33 cellular contexts compared by ENCODE assay signal in genomic region chr13:79547211-79547610, GRCh38.
"Had no signal": no experiment of that assay in that cellular context is flagged by ENCODE, and none has a peak within 500 bp of the region (broad histone marks: within the 10 kb centered on the region; RNA-seq: fewer than 3 reads in every experiment).

No MANE protein-coding gene starts in this region.

- H3K4me3 ChIP-seq: colonic mucosa, esophagus squamous epithelium, heart right ventricle, lung, mucosa of descending colon, ovary, psoas muscle, suprapubic skin, transverse colon, upper lobe of right lung, uterus had no signal

- H3K36me3 Mint-ChIP-seq: memory B cell had no signal

- DNase-seq: colonic mucosa; effector CD8-positive, alpha-beta T cell; endodermal cell; esophagus squamous epithelium; foreskin melanocyte; glutamatergic neuron; heart right ventricle; hippocampal formation; islet precursor cell; mucosa of descending colon; naive thymus-derived CD4-positive, alpha-beta T cell; nucleus accumbens; ovary; posterior cingulate gyrus; psoas muscle; right cardiac atrium; small intestine; stimulated activated CD4-positive, alpha-beta T cell treated with anti-CD3 and anti-CD28 coated beads, Interleukin-12 subunit alpha, Interleukin-12 subunit beta, amount 100 ng/mL, for 4 hours; stimulated activated CD4-positive, alpha-beta T cell treated with anti-CD3 and anti-CD28 coated beads, Interleukin-1b, Interleukin-23, amount 100 ng/mL, for 48 hours; stimulated activated CD4-positive, alpha-beta T cell treated with anti-CD3 and anti-CD28 coated beads, Interleukin-4, amount 100 ng/mL, for 1 hour; stimulated activated CD8-positive, alpha-beta memory T cell treated with anti-CD3 and anti-CD28 coated beads, Interleukin-4, amount 100 ng/mL, for 48 hours; stimulated activated naive CD4-positive, alpha-beta T cell; stimulated activated naive CD8-positive, alpha-beta T cell treated with anti-CD3 and anti-CD28 coated beads, Interleukin-15, amount 100 ng/mL, for 72 hours; transverse colon; upper lobe of right lung; uterus had no signal

- H3K27me3 ChIP-seq: colonic mucosa, esophagus squamous epithelium, heart right ventricle, ovary, suprapubic skin, transverse colon, upper lobe of right lung, uterus had no signal

- H3K9me3 ChIP-seq: colonic mucosa, esophagus squamous epithelium, heart right ventricle, mucosa of descending colon, ovary, psoas muscle, suprapubic skin, transverse colon, upper lobe of right lung, uterus had no signal

- FAIRE-seq: endothelial cell of umbilical vein had no signal

- H3K9me3 Mint-ChIP-seq: dendritic cell treated with granulocyte-macrophage colony-stimulating factor and Interleukin-4, amounts not matched to agents 40 ng/mL and 50 ng/mL, for 4 days; endodermal cell; memory B cell; mesothelial cell of epicardium; naive thymus-derived CD4-positive, alpha-beta T cell; nephron; stimulated activated naive CD8-positive, alpha-beta T cell treated with anti-CD3 and anti-CD28 coated beads, Interleukin-15, amount 100 ng/mL, for 72 hours had no signal

- H3K27ac Mint-ChIP-seq: dendritic cell treated with granulocyte-macrophage colony-stimulating factor and Interleukin-4, amounts not matched to agents 40 ng/mL and 50 ng/mL, for 4 days; endodermal cell; memory B cell; mesothelial cell of epicardium; naive thymus-derived CD4-positive, alpha-beta T cell; stimulated activated naive CD8-positive, alpha-beta T cell treated with anti-CD3 and anti-CD28 coated beads, Interleukin-15, amount 100 ng/mL, for 72 hours had no signal

- H3K4me1 ChIP-seq: colonic mucosa, psoas muscle, suprapubic skin, transverse colon, upper lobe of right lung, uterus had no signal

- H3K4me3 Mint-ChIP-seq: dendritic cell treated with granulocyte-macrophage colony-stimulating factor and Interleukin-4, amounts not matched to agents 40 ng/mL and 50 ng/mL, for 4 days; endodermal cell; memory B cell; mesothelial cell of epicardium; naive thymus-derived CD4-positive, alpha-beta T cell; nephron; stimulated activated naive CD8-positive, alpha-beta T cell treated with anti-CD3 and anti-CD28 coated beads, Interleukin-15, amount 100 ng/mL, for 72 hours had no signal

- H3K27ac ChIP-seq: colonic mucosa, esophagus squamous epithelium, heart right ventricle, ovary, psoas muscle, suprapubic skin, transverse colon, upper lobe of right lung, uterus had no signal

- H3K4me1 Mint-ChIP-seq: memory B cell; naive thymus-derived CD4-positive, alpha-beta T cell had no signal

- H3K27me3 Mint-ChIP-seq: memory B cell; naive thymus-derived CD4-positive, alpha-beta T cell; stimulated activated naive CD8-positive, alpha-beta T cell treated with anti-CD3 and anti-CD28 coated beads, Interleukin-15, amount 100 ng/mL, for 72 hours had no signal

- ATAC-seq: heart right ventricle; mucosa of descending colon; naive thymus-derived CD4-positive, alpha-beta T cell; psoas muscle; right cardiac atrium; stimulated activated naive CD8-positive, alpha-beta T cell treated with anti-CD3 and anti-CD28 coated beads, Interleukin-15, amount 100 ng/mL, for 72 hours; upper lobe of right lung had no signal

- H3K36me3 ChIP-seq: colonic mucosa, heart right ventricle, ovary, transverse colon, upper lobe of right lung, uterus had no signal
